ENCODE assay signal across 1 cellular context in the genomic region with DNA sequence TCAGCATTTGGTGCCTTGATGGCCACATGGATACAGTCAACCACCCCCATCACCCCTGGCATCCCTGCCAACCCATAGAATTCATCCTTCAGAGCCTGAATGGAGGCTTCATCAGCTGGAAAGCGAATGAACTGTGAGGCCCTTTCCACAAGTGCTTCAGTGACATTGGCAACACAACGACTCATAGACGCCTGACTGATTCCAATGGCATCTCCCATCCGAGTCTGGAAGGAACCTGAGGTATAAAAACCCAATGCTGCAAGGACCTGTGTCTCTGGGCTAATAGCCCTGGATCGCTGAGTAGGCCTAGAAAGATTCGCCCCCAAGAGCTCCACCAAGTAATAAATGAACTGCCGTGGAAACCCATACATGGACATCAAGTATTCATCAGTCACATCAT.
TF ChIP-seq lines count a peak whose summit lies in the region.

No MANE protein-coding gene starts in this region.

TF ChIP-seq in GM23338, 12 proteins besides CTCF, POLR2A, EP300 and RAD21 (continued from another document):
- TF ChIP-seq, protein P1, sequence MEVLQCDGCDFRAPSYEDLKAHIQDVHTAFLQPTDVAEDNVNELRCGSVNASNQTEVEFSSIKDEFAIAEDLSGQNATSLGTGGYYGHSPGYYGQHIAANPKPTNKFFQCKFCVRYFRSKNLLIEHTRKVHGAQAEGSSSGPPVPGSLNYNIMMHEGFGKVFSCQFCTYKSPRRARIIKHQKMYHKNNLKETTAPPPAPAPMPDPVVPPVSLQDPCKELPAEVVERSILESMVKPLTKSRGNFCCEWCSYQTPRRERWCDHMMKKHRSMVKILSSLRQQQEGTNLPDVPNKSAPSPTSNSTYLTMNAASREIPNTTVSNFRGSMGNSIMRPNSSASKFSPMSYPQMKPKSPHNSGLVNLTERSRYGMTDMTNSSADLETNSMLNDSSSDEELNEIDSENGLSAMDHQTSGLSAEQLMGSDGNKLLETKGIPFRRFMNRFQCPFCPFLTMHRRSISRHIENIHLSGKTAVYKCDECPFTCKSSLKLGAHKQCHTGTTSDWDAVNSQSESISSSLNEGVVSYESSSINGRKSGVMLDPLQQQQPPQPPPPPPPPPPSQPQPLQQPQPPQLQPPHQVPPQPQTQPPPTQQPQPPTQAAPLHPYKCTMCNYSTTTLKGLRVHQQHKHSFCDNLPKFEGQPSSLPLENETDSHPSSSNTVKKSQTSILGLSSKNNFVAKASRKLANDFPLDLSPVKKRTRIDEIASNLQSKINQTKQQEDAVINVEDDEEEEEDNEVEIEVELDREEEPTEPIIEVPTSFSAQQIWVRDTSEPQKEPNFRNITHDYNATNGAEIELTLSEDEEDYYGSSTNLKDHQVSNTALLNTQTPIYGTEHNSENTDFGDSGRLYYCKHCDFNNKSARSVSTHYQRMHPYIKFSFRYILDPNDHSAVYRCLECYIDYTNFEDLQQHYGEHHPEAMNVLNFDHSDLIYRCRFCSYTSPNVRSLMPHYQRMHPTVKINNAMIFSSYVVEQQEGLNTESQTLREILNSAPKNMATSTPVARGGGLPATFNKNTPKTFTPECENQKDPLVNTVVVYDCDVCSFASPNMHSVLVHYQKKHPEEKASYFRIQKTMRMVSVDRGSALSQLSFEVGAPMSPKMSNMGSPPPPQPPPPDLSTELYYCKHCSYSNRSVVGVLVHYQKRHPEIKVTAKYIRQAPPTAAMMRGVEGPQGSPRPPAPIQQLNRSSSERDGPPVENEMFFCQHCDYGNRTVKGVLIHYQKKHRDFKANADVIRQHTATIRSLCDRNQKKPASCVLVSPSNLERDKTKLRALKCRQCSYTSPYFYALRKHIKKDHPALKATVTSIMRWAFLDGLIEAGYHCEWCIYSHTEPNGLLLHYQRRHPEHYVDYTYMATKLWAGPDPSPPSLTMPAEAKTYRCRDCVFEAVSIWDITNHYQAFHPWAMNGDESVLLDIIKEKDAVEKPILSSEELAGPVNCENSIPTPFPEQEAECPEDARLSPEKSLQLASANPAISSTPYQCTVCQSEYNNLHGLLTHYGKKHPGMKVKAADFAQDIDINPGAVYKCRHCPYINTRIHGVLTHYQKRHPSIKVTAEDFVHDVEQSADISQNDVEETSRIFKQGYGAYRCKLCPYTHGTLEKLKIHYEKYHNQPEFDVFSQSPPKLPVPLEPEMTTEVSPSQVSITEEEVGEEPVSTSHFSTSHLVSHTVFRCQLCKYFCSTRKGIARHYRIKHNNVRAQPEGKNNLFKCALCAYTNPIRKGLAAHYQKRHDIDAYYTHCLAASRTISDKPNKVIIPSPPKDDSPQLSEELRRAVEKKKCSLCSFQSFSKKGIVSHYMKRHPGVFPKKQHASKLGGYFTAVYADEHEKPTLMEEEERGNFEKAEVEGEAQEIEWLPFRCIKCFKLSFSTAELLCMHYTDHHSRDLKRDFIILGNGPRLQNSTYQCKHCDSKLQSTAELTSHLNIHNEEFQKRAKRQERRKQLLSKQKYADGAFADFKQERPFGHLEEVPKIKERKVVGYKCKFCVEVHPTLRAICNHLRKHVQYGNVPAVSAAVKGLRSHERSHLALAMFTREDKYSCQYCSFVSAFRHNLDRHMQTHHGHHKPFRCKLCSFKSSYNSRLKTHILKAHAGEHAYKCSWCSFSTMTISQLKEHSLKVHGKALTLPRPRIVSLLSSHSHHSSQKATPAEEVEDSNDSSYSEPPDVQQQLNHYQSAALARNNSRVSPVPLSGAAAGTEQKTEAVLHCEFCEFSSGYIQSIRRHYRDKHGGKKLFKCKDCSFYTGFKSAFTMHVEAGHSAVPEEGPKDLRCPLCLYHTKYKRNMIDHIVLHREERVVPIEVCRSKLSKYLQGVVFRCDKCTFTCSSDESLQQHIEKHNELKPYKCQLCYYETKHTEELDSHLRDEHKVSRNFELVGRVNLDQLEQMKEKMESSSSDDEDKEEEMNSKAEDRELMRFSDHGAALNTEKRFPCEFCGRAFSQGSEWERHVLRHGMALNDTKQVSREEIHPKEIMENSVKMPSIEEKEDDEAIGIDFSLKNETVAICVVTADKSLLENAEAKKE (CRISPR knock-in tag; IDR thresholded peaks at IDR 0.05) = no peak
- TF ChIP-seq ZNF114 (CRISPR knock-in tag; IDR thresholded peaks at IDR 0.05) = no peak
- TF ChIP-seq, protein P2, sequence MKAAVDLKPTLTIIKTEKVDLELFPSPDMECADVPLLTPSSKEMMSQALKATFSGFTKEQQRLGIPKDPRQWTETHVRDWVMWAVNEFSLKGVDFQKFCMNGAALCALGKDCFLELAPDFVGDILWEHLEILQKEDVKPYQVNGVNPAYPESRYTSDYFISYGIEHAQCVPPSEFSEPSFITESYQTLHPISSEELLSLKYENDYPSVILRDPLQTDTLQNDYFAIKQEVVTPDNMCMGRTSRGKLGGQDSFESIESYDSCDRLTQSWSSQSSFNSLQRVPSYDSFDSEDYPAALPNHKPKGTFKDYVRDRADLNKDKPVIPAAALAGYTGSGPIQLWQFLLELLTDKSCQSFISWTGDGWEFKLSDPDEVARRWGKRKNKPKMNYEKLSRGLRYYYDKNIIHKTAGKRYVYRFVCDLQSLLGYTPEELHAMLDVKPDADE (IDR thresholded peaks at IDR 0.05) = no peak
- TF ChIP-seq, protein P3, sequence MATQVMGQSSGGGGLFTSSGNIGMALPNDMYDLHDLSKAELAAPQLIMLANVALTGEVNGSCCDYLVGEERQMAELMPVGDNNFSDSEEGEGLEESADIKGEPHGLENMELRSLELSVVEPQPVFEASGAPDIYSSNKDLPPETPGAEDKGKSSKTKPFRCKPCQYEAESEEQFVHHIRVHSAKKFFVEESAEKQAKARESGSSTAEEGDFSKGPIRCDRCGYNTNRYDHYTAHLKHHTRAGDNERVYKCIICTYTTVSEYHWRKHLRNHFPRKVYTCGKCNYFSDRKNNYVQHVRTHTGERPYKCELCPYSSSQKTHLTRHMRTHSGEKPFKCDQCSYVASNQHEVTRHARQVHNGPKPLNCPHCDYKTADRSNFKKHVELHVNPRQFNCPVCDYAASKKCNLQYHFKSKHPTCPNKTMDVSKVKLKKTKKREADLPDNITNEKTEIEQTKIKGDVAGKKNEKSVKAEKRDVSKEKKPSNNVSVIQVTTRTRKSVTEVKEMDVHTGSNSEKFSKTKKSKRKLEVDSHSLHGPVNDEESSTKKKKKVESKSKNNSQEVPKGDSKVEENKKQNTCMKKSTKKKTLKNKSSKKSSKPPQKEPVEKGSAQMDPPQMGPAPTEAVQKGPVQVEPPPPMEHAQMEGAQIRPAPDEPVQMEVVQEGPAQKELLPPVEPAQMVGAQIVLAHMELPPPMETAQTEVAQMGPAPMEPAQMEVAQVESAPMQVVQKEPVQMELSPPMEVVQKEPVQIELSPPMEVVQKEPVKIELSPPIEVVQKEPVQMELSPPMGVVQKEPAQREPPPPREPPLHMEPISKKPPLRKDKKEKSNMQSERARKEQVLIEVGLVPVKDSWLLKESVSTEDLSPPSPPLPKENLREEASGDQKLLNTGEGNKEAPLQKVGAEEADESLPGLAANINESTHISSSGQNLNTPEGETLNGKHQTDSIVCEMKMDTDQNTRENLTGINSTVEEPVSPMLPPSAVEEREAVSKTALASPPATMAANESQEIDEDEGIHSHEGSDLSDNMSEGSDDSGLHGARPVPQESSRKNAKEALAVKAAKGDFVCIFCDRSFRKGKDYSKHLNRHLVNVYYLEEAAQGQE (IDR thresholded peaks at IDR 0.05; ENCODE audit: unreplicated experiment) = no peak
- TF ChIP-seq NANOG (IDR thresholded peaks at IDR 0.05; ENCODE audit: borderline replicate concordance) = no peak
- TF ChIP-seq ZNF331 (CRISPR knock-in tag; IDR thresholded peaks at IDR 0.05; ENCODE audit: low read depth) = no peak
- TF ChIP-seq CREB1 (CRISPR knock-in tag; IDR thresholded peaks at IDR 0.05; ENCODE audit: low read depth) = no peak
- TF ChIP-seq STAT1 (IDR thresholded peaks at IDR 0.05; ENCODE audit: unreplicated experiment) = no peak
- TF ChIP-seq JUNB (IDR thresholded peaks at IDR 0.05; ENCODE audit: unreplicated experiment) = no peak
- TF ChIP-seq EZH2phosphoT487 (IDR thresholded peaks at IDR 0.05; ENCODE audit: unreplicated experiment) = no peak
- no peak for TF ChIP-seq EZH2 (IDR thresholded peaks at IDR 0.05; ENCODE audit: low read depth, unreplicated experiment)
